Comparison of ENCODE assay signal across 15 cellular contexts in genomic region chr5:88235346-88235745, GRCh38. TPM values are rescaled to one million over a fixed set of nuclear protein-coding genes. Genes with fewer than 3 reads are reported as not detected.
DNase-seq lines count a peak whose midpoint lies in the region; ATAC-seq and TF ChIP-seq lines count a peak whose summit lies in the region.
"Had no signal": no experiment of that assay in that cellular context is flagged by ENCODE, and none has a peak within 500 bp of the region (broad histone marks: within the 10 kb centered on the region; RNA-seq: fewer than 3 reads in every experiment).

No MANE protein-coding gene starts in this region.

- H3K4ac ChIP-seq in H9 (ENCODE audit: low read depth, low read length), result no peak overlapping the region

- peaks cover 8 to 18% (median 11%) of the 10 kb centered on the region in 3 experiments; a peak in 6 of 7 replicates for H3K36me3 Mint-ChIP-seq in H9 (ENCODE audit: insufficient read depth in 1 of 3, low read depth in 3 of 3)
- H3K36me3 Mint-ChIP-seq in WTC11, result peaks cover 9% of the 10 kb centered on the region

- H3K23me2 ChIP-seq in H9 (ENCODE audit: insufficient read length, low read depth, low read length, poor library complexity, severe bottlenecking), result no peaks in the 10 kb centered on the region

- H3K4me1 Mint-ChIP-seq in H9 (peaks cover 32% of the 10 kb centered on the region in 2 experiments), WTC11 (peaks cover 32% of the 10 kb centered on the region)

- DNase-seq in H9 (no peak), WTC11 (ENCODE audit: low spot score) (no peak), left kidney (ENCODE audit: low read depth, low spot score) (peak; percentile 8), hepatocyte (ENCODE audit: low spot score) (no peak), mesenteric fat pad (ENCODE audit: low spot score) (no peak), GM23248 (no peak), DMS79 treated with DMSO at 0.1 percent for 48 hours (lab: John Stamatoyannopoulos, UW) (no peak)
- DNase-seq: C1 segment of cervical spinal cord; CD4-positive, alpha-beta T cell; DMS79; EL; GDM1; KG1 had no signal

- no peak overlapping the region for H2BK5ac ChIP-seq in H9 (ENCODE audit: insufficient read length, low read length)

- peak; percentile 68 for ATAC-seq in WTC11

- in situ Hi-C loops in GM23248 (cut with MboI), result no loop called here

- H2BK20ac ChIP-seq in H9 (ENCODE audit: low read depth, low read length, poor library complexity, severe bottlenecking), result no peak overlapping the region

- H4K5ac ChIP-seq in H9 (ENCODE audit: insufficient read length, low read depth, low read length), result no peak overlapping the region

- no peak overlapping the region for H3K4me2 ChIP-seq in H9 (ENCODE audit: insufficient read depth, insufficient read length, low read length)
- H3K4me2 ChIP-seq in hepatocyte, result no peak overlapping the region
- no peak overlapping the region for H3K4me2 ChIP-seq in GM23248 (ENCODE audit: unreplicated experiment)

- TF ChIP-seq CTCF in H9 (conservative IDR thresholded peaks at IDR 0.05) (peak; percentile 31; the same call in 2 of the 3 replicates), WTC11 (IDR thresholded peaks at IDR 0.05) (no peak), hepatocyte (IDR thresholded peaks at IDR 0.05; ENCODE audit: poor library complexity) (no peak)

- H4K91ac ChIP-seq in H9 (ENCODE audit: insufficient read length, low read depth, low read length), result no peak overlapping the region

- no CpG with 5 or more reads among the region's 1 CpG for WGBS in H9 (ENCODE audit: extremely low coverage, insufficient read length, low lambda C conversion rate)
- WGBS in hepatocyte (ENCODE audit: low lambda C conversion rate, missing lambda C conversion rate), result 37% methylated on average over 1 of the region's 1 CpG
- WGBS in GM23248 (ENCODE audit: low coverage in 1 of 2, low lambda C conversion rate in 2 of 2, missing lambda C conversion rate in 2 of 2), 2 experiments, result 11 to 28% methylated on average over 1 of the region's 1 CpG

- H3K56ac ChIP-seq in H9 (ENCODE audit: insufficient read length, low read depth, low read length), result no peak overlapping the region

- no peak overlapping the region for H2BK120ac ChIP-seq in H9 (ENCODE audit: low read depth, low read length, poor library complexity, severe bottlenecking)

- no peaks in the 10 kb centered on the region for H4K20me1 ChIP-seq in H9 (ENCODE audit: control insufficient read depth, insufficient read depth, insufficient read length)
- H4K20me1 ChIP-seq in hepatocyte (ENCODE audit: insufficient read depth, poor library complexity, severe bottlenecking), result no peaks in the 10 kb centered on the region
- H4K20me1 ChIP-seq in GM23248 (ENCODE audit: insufficient read depth), result no peaks in the 10 kb centered on the region

- H3K27me3 Mint-ChIP-seq in H9 (ENCODE audit: low read depth), result no peaks in the 10 kb centered on the region
- H3K27me3 Mint-ChIP-seq in WTC11 (ENCODE audit: low read depth), result no peaks in the 10 kb centered on the region
- H3K27me3 Mint-ChIP-seq: B cell; CD4-positive, alpha-beta T cell; IgD-negative memory B cell had no signal

- no peaks in the 10 kb centered on the region for H3K79me1 ChIP-seq in H9 (ENCODE audit: insufficient read depth, low read depth, low read length, poor library complexity, severe bottlenecking)

- H3K4me3 ChIP-seq in hepatocyte, result no peak overlapping the region
- no peak overlapping the region for H3K4me3 ChIP-seq in GM23248

- H3K36me3 ChIP-seq in hepatocyte (replicated peaks; ENCODE audit: insufficient read depth, low read depth) (no peaks in the 10 kb centered on the region), GM23248 (ENCODE audit: low read depth) (no peaks in the 10 kb centered on the region)

- H3K4me3 Mint-ChIP-seq in H9 (no peak overlapping the region; a peak in 1 of 5 replicates), WTC11 (no peak overlapping the region)
- H3K4me3 Mint-ChIP-seq: B cell; CD4-positive, alpha-beta T cell; IgD-negative memory B cell had no signal

- CTCF ChIA-PET in WTC11 (lab: Charles Lee), result interaction anchor here (0.6 to 1.8 kb wide), 4 partner anchors 8 to 454 kb away, joined by 3 to 6 read pairs (median 4); no protein-coding TSS in a partner anchor

- no peak overlapping the region for H3T11ph ChIP-seq in H9 (ENCODE audit: low read length)

- no peak overlapping the region for H3K9ac ChIP-seq in H9 (ENCODE audit: extremely low read depth, insufficient read length, low read length)
- no peak overlapping the region for H3K9ac ChIP-seq in GM23248

- no peak overlapping the region for H2BK15ac ChIP-seq in H9 (ENCODE audit: low read depth, low read length)

- no peaks in the 10 kb centered on the region for H3K79me2 ChIP-seq in H9 (ENCODE audit: insufficient read depth, low read length)
- peaks cover 39% of the 10 kb centered on the region for H3K79me2 ChIP-seq in hepatocyte
- H3K79me2 ChIP-seq in GM23248 (ENCODE audit: insufficient read depth), result peaks cover 13% of the 10 kb centered on the region; the same call in 1 of the 2 replicates

- H2AK5ac ChIP-seq in H9 (ENCODE audit: insufficient read length, low read length), result no peak overlapping the region

- no peaks in the 10 kb centered on the region for H3F3A ChIP-seq in GM23248 (ENCODE audit: insufficient read depth)

- no peak overlapping the region for H2BK12ac ChIP-seq in H9 (ENCODE audit: insufficient read length, low read depth, low read length)

- H3K4me1 ChIP-seq in H9 (ENCODE audit: insufficient read depth, low read length) (peaks cover 11% of the 10 kb centered on the region; the same call in 1 of the 2 replicates), hepatocyte (ENCODE audit: insufficient read depth) (no peaks in the 10 kb centered on the region), GM23248 (ENCODE audit: insufficient read depth) (peaks cover 7% of the 10 kb centered on the region; the same call in 1 of the 2 replicates)

- no peaks in the 10 kb centered on the region for H3K27me3 ChIP-seq in H9 (ENCODE audit: insufficient read depth, low read length)
- H3K27me3 ChIP-seq in hepatocyte, result no peaks in the 10 kb centered on the region
- H3K27me3 ChIP-seq in GM23248 (replicated peaks; ENCODE audit: insufficient read depth), result no peaks in the 10 kb centered on the region

- H3K27ac ChIP-seq in H9 (ENCODE audit: insufficient read length, low read depth, low read length), result no peak overlapping the region
- no peak overlapping the region for H3K27ac ChIP-seq in hepatocyte
- H3K27ac ChIP-seq in GM23248, result no peak overlapping the region

- no peaks in the 10 kb centered on the region for H3K9me2 ChIP-seq in hepatocyte (replicated peaks; ENCODE audit: insufficient read depth)
- H3K9me2 ChIP-seq in GM23248 (ENCODE audit: insufficient read depth), result no peaks in the 10 kb centered on the region

- H3K27ac Mint-ChIP-seq in H9, result peak overlapping the region in 1 of 3 experiments; percentile 46; a peak in 1 of 7 replicates
- no peak overlapping the region for H3K27ac Mint-ChIP-seq in WTC11
- H3K27ac Mint-ChIP-seq: B cell; CD4-positive, alpha-beta T cell; IgD-negative memory B cell had no signal

- H2AFZ ChIP-seq in H9 (ENCODE audit: low read length) (no peak overlapping the region), hepatocyte (no peak overlapping the region), GM23248 (no peak overlapping the region)

- no peak overlapping the region for H3K14ac ChIP-seq in H9 (ENCODE audit: insufficient read depth, low read length)

- POLR2A ChIA-PET in WTC11 (lab: Charles Lee), result no interaction called here

- H3K23ac ChIP-seq in H9 (ENCODE audit: insufficient read length, low read depth, low read length), result no peak overlapping the region

- H3K9me3 ChIP-seq in H9 (ENCODE audit: control insufficient read depth, low read depth, low read length), result no peaks in the 10 kb centered on the region
- no peaks in the 10 kb centered on the region for H3K9me3 ChIP-seq in hepatocyte (ENCODE audit: low read depth)
- no peaks in the 10 kb centered on the region for H3K9me3 ChIP-seq in GM23248 (ENCODE audit: low read depth)

- no peak overlapping the region for H4K8ac ChIP-seq in H9 (replicated peaks; ENCODE audit: insufficient read length, low read depth, low read length)

- H3K18ac ChIP-seq in H9 (ENCODE audit: insufficient read length, low read depth, low read length), result no peak overlapping the region

- H3K9me3 Mint-ChIP-seq in H9, result peaks cover 3 to 4% of the 10 kb centered on the region in 2 experiments; a peak in 2 of 5 replicates
- peaks cover 6% of the 10 kb centered on the region for H3K9me3 Mint-ChIP-seq in WTC11
- H3K9me3 Mint-ChIP-seq: CD4-positive, alpha-beta T cell; IgD-negative memory B cell had no signal

TF ChIP-seq in WTC11, 78 proteins besides CTCF, POLR2A, EP300 and RAD21 (continues in another document):
- TF ChIP-seq SOX15 (CRISPR knock-in tag; IDR thresholded peaks at IDR 0.05) (no peak), SP1 (CRISPR knock-in tag; conservative IDR thresholded peaks at IDR 0.05) (no peak), SMAD4 (CRISPR knock-in tag; IDR thresholded peaks at IDR 0.05) (no peak), ZNF416 (CRISPR knock-in tag; IDR thresholded peaks at IDR 0.05) (no peak), GABPB1 (CRISPR knock-in tag; IDR thresholded peaks at IDR 0.05) (no peak)

RNA-seq across cellular contexts. Expression of gene TMEM161B, which starts 33.3 kb away (rescaled TPM):
- total RNA-seq in H9 (2021) (14.5 and 17.9 TPM in 2 replicates), WTC11 (2021) (14.1 to 17.0 TPM (median 15.5 TPM) in 3 replicates), hepatocyte (31.7 and 35.4 TPM in 2 replicates), mesenteric fat pad (9.4 TPM)
- polyA plus RNA-seq in hepatocyte (9.0 and 13.9 TPM in 2 replicates), GM23248 (2016; fragmentation: Nextera tagmentation; extraction: Ambion mirVana) (4.7 and 6.0 TPM in 2 replicates)
- 9.4 and 11.3 TPM in 2 replicates for total RNA-seq in GM23248 (2014; rRNA removed; shearing (Covaris generic))
